In the genomic region with DNA sequence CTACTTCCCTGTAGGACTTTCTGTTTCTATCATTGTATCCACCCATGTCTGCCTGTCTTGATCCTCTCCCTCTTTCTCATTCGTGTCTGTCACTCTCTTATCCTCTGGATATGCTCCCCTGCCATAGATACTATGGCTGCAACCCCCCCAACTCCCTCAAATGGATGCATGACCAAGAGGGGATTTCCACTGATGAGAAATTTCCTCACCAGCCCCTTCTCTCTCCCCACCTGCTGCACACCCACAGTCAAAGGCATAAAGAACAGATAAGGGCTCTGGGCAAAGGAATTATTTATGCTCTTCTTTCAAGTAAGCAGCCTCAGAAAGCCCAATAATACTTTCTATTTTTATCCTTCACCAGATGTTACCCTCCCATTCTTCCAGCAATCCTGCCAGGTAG, we compare ENCODE assay signal across 1 cellular context.
TF ChIP-seq lines count a peak whose summit lies in the region.

No MANE protein-coding gene starts in this region.

TF ChIP-seq in GM12878, 131 proteins besides CTCF, POLR2A, EP300 and RAD21 (continued from another document):
- TF ChIP-seq ASH2L (IDR thresholded peaks at IDR 0.05; ENCODE audit: borderline replicate concordance, low read depth) (no peak), NFYA (IDR thresholded peaks at IDR 0.05; ENCODE audit: borderline replicate concordance, low read depth, low read length) (no peak), RELA (IDR thresholded peaks at IDR 0.05; ENCODE audit: borderline replicate concordance, partially characterized antibody) (peak; percentile 29), IKZF2 (IDR thresholded peaks at IDR 0.05) (peak; percentile 23 to 49; a peak in 3 of 4 replicates), E4F1 (IDR thresholded peaks at IDR 0.05; ENCODE audit: borderline replicate concordance, partially characterized antibody) (no peak), IKZF1 (conservative IDR thresholded peaks at IDR 0.05) (peak; percentile 54), MTA2 (IDR thresholded peaks at IDR 0.05; ENCODE audit: low read depth) (no peak), MYB (IDR thresholded peaks at IDR 0.05; ENCODE audit: borderline replicate concordance, low read depth, low read length) (no peak), IRF3 (IDR thresholded peaks at IDR 0.05) (no peak), NFIC (IDR thresholded peaks at IDR 0.05; ENCODE audit: low read depth, low read length) (peak; percentile 21; the same call in 1 of the 2 replicates), RELB (IDR thresholded peaks at IDR 0.05; ENCODE audit: low read depth) (peak; percentile 44), NBN (IDR thresholded peaks at IDR 0.05) (0 out of 2 replicates have a peak, but pooled peaks have one; percentile 18)
TF ChIP-seq in GM12878: peak in this region for 6.
